Comparison of ENCODE assay signal across 22 cellular contexts in the genomic region with DNA sequence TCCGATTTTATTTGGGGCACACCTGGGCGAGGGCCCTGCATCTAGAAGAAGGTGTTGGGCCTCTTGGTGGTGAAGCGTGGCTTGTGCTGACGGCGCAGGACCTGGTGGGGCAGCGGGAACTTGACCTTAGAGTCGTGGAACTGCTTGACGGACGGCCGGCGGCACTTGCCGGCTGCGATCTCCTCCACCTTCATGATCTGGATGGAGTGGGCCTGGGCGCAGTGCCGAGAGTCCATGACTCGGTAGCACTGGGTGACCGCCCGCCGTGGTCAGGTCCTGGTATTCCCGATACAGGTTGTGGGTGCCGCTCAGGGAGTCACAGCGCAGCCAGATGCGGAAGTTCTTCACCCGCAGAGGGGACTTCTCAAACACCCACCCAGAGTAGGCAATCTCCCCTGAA. TPM values are rescaled to one million over a fixed set of nuclear protein-coding genes. Genes with fewer than 3 reads are reported as not detected.
DNase-seq lines count a peak whose midpoint lies in the region; ATAC-seq, FAIRE-seq and TF ChIP-seq lines count a peak whose summit lies in the region.
"Had no signal": no experiment of that assay in that cellular context is flagged by ENCODE, and none has a peak within 500 bp of the region (broad histone marks: within the 10 kb centered on the region; RNA-seq: fewer than 3 reads in every experiment).

No MANE protein-coding gene starts in this region.

- H3K27me3 ChIP-seq in heart left ventricle, result no peaks in the 10 kb centered on the region

- H3K36me3 Mint-ChIP-seq in osteocyte (ENCODE audit: unreplicated experiment), result no peaks in the 10 kb centered on the region
- H3K36me3 Mint-ChIP-seq in activated CD4-positive, alpha-beta memory T cell treated with anti-CD3 and anti-CD28 coated beads for 36 hours, result no peaks in the 10 kb centered on the region
- H3K36me3 Mint-ChIP-seq: CD8-positive, alpha-beta T cell had no signal

- WGBS in heart left ventricle, 4 donors, result 83 to 95% (median 89%) methylated on average over 21 to 24 of the region's 24 CpGs

- FAIRE-seq in kidney (lab: Jason Lieb, UNC), result no peak
- FAIRE-seq: A204.1, D721Med, G401.6, GM12891, GM19239 had no signal

- POLR2A ChIA-PET in activated CD4-positive, alpha-beta memory T cell treated with anti-CD3 and anti-CD28 coated beads for 36 hours (lab: Charles Lee), result no interaction called here

- no peak for TF ChIP-seq CTCF in heart left ventricle (IDR thresholded peaks at IDR 0.05)
- no peak for TF ChIP-seq CTCF in kidney (IDR thresholded peaks at IDR 0.05; ENCODE audit: borderline replicate concordance, extremely low read depth, insufficient read depth)
- TF ChIP-seq CTCF in osteocyte (IDR thresholded peaks at IDR 0.05), result no peak

- CTCF ChIA-PET in activated CD4-positive, alpha-beta memory T cell treated with anti-CD3 and anti-CD28 coated beads for 36 hours (lab: Charles Lee), result no interaction called here

- H3K4me1 ChIP-seq in heart left ventricle (no peaks in the 10 kb centered on the region), kidney (ENCODE audit: control insufficient read depth in 1 of 2, insufficient read depth in 1 of 2, low read depth in 1 of 2, low read length in 2 of 2) (no peaks in the 10 kb centered on the region)
- H3K4me1 ChIP-seq: Caco-2 had no signal

- no peak overlapping the region for H3K9ac ChIP-seq in kidney (ENCODE audit: low read length in 2 of 2)
- H3K9ac ChIP-seq: BLaER1 treated with 17β-estradiol and CSF1 and Interleukin-3, amounts not matched to agents 10 nM and 100 nM had no signal

- intact Hi-C loops in Right ventricle myocardium inferior (cut with DNase I) (no loop called here), heart left ventricle (cut with DNase I) (no loop called here), kidney (cut with DNase I) (no loop called here)
- intact Hi-C loops in activated CD4-positive, alpha-beta memory T cell treated with anti-CD3 and anti-CD28 coated beads for 36 hours (cut with micrococcal nuclease), result no loop called here

- peak; percentile 65 for DNase-seq in Right ventricle myocardium inferior (ENCODE audit: missing footprints)
- no peak for DNase-seq in heart left ventricle
- DNase-seq in kidney, result peak; percentile 56
- peak; percentile 85 for DNase-seq in osteocyte (ENCODE audit: extremely low spot score, unreplicated experiment)
- DNase-seq in activated CD4-positive, alpha-beta memory T cell treated with anti-CD3 and anti-CD28 coated beads for 36 hours, result no peak
- DNase-seq: 8988T; ACHN; Caco-2; Calu3; CD4-positive, alpha-beta T cell; CD8-positive, alpha-beta T cell; DMS79 treated with DMSO at 0.1 percent for 48 hours; GF-D8 had no signal

- H3K9me3 ChIP-seq in heart left ventricle, result no peaks in the 10 kb centered on the region
- no peaks in the 10 kb centered on the region for H3K9me3 ChIP-seq in kidney (ENCODE audit: control insufficient read depth in 1 of 2, low read length in 2 of 2)
- H3K9me3 ChIP-seq: Caco-2 had no signal

- ATAC-seq in Right ventricle myocardium inferior, result no peak
- ATAC-seq in heart left ventricle, result no peak
- no peak for ATAC-seq in GM21390 (IDR thresholded peaks at IDR 0.05; ENCODE audit: unreplicated experiment)
- ATAC-seq: CD8-positive, alpha-beta T cell had no signal

- no peak overlapping the region for H3K27ac Mint-ChIP-seq in osteocyte (ENCODE audit: unreplicated experiment)
- no peak overlapping the region for H3K27ac Mint-ChIP-seq in activated CD4-positive, alpha-beta memory T cell treated with anti-CD3 and anti-CD28 coated beads for 36 hours
- H3K27ac Mint-ChIP-seq: B cell; CD4-positive, alpha-beta T cell; CD8-positive, alpha-beta T cell had no signal

- H3K36me3 ChIP-seq in heart left ventricle (no peaks in the 10 kb centered on the region), kidney (ENCODE audit: control insufficient read depth in 1 of 2, insufficient read depth in 2 of 2, low read length in 2 of 2) (no peaks in the 10 kb centered on the region)
- H3K36me3 ChIP-seq: BLaER1 treated with 17β-estradiol and CSF1 and Interleukin-3, amounts not matched to agents 10 nM and 100 nM had no signal

- no peak for TF ChIP-seq POLR2A in heart left ventricle (IDR thresholded peaks at IDR 0.05)

- no peak overlapping the region for H3K4me3 Mint-ChIP-seq in osteocyte (ENCODE audit: unreplicated experiment)
- no peak overlapping the region for H3K4me3 Mint-ChIP-seq in activated CD4-positive, alpha-beta memory T cell treated with anti-CD3 and anti-CD28 coated beads for 36 hours
- H3K4me3 Mint-ChIP-seq: B cell; CD4-positive, alpha-beta T cell; CD8-positive, alpha-beta T cell had no signal

- H3K4me1 Mint-ChIP-seq in osteocyte (ENCODE audit: unreplicated experiment), result no peaks in the 10 kb centered on the region
- no peaks in the 10 kb centered on the region for H3K4me1 Mint-ChIP-seq in activated CD4-positive, alpha-beta memory T cell treated with anti-CD3 and anti-CD28 coated beads for 36 hours (ENCODE audit: low read depth)
- H3K4me1 Mint-ChIP-seq: B cell had no signal

- H3K27me3 Mint-ChIP-seq in osteocyte (ENCODE audit: unreplicated experiment), result no peaks in the 10 kb centered on the region
- H3K27me3 Mint-ChIP-seq in activated CD4-positive, alpha-beta memory T cell treated with anti-CD3 and anti-CD28 coated beads for 36 hours, result no peaks in the 10 kb centered on the region
- H3K27me3 Mint-ChIP-seq: B cell; CD4-positive, alpha-beta T cell had no signal

- peaks cover 11% of the 10 kb centered on the region for H3K9me3 Mint-ChIP-seq in osteocyte (ENCODE audit: unreplicated experiment)
- peaks cover 5% of the 10 kb centered on the region for H3K9me3 Mint-ChIP-seq in activated CD4-positive, alpha-beta memory T cell treated with anti-CD3 and anti-CD28 coated beads for 36 hours
- H3K9me3 Mint-ChIP-seq: CD4-positive, alpha-beta T cell; CD8-positive, alpha-beta T cell had no signal

- H3K4me3 ChIP-seq in heart left ventricle (no peak overlapping the region), kidney (ENCODE audit: low read length in 2 of 2) (no peak overlapping the region)
- H3K4me3 ChIP-seq: BLaER1 treated with 17β-estradiol and CSF1 and Interleukin-3, amounts not matched to agents 10 nM and 100 nM had no signal

- H3K27ac ChIP-seq in heart left ventricle, result no peak overlapping the region
- no peak overlapping the region for H3K27ac ChIP-seq in kidney (ENCODE audit: low read depth in 2 of 2, low read length in 2 of 2)
- H3K27ac ChIP-seq: BLaER1 treated with 17β-estradiol and CSF1 and Interleukin-3, amounts not matched to agents 10 nM and 100 nM; C4-2B had no signal

RNA-seq across cellular contexts. Expression of a gene that starts 56.8 kb away (rescaled TPM):
- total RNA-seq in Right ventricle myocardium inferior (15.7 TPM), heart left ventricle (10 to 100 TPM; 20.5 to 39.7 (median 25.3) TPM), kidney (45.5 TPM), osteocyte (78.4 and 89.0 TPM in 2 replicates)
- polyA plus RNA-seq in heart left ventricle (10 to 100 TPM; 11.7 to 25.1 TPM), kidney (ENCODE audit: insufficient read depth, low read depth, low replicate concordance) (43.1 TPM)
- 10 to 100 TPM; 40.1 to 45.4 TPM for total RNA-seq in activated CD4-positive, alpha-beta memory T cell treated with anti-CD3 and anti-CD28 coated beads for 36 hours

Comparison
In these comparisons a context has a peak if more than half of its experiments do, and no peak if none do; other contexts are left out.
1. DNase-seq: peak in Right ventricle myocardium inferior (single experiment), kidney (single experiment) and osteocyte (single experiment); none in heart left ventricle (0 of 5) and activated CD4-positive, alpha-beta memory T cell treated with anti-CD3 and anti-CD28 coated beads for 36 hours (single experiment).